In genomic region chr17:27218719-27219488, GRCh38 we compare ENCODE assay signal across 8 cellular contexts.
DNase-seq lines count a peak whose midpoint lies in the region; ATAC-seq and TF ChIP-seq lines count a peak whose summit lies in the region.
"Had no signal": no experiment of that assay in that cellular context is flagged by ENCODE, and none has a peak within 500 bp of the region (broad histone marks: within the 10 kb centered on the region; RNA-seq: fewer than 3 reads in every experiment).

No MANE protein-coding gene starts in this region.

- H3K9me3 Mint-ChIP-seq in activated T-helper 17 cell treated with anti-CD3 and anti-CD28 coated beads, Interleukin-2, amount 50 U/mL, for 72 hours = no peaks in the 10 kb centered on the region

- H3K9me3 ChIP-seq in vagina (no peaks in the 10 kb centered on the region), stomach (peaks cover 0 to 11% (median 0%) of the 10 kb centered on the region in 4 donors)

- H3K36me3 Mint-ChIP-seq in activated T-helper 17 cell treated with anti-CD3 and anti-CD28 coated beads, Interleukin-2, amount 50 U/mL, for 72 hours (ENCODE audit: low read depth) = no peaks in the 10 kb centered on the region

- H3K36me3 ChIP-seq in vagina (no peaks in the 10 kb centered on the region), stomach (no peaks in the 10 kb centered on the region)
- H3K36me3 ChIP-seq: cardiac muscle cell had no signal

- TF ChIP-seq CTCF in GM20000 (IDR thresholded peaks at IDR 0.05; ENCODE audit: extremely low read depth, missing control alignments) (no peak), vagina (IDR thresholded peaks at IDR 0.05) (no peak), stomach (IDR thresholded peaks at IDR 0.05) (no peak)

- H3K4me3 Mint-ChIP-seq in activated T-helper 17 cell treated with anti-CD3 and anti-CD28 coated beads, Interleukin-2, amount 50 U/mL, for 72 hours = peak overlapping the region; percentile 19

- H3K27ac Mint-ChIP-seq in activated T-helper 17 cell treated with anti-CD3 and anti-CD28 coated beads, Interleukin-2, amount 50 U/mL, for 72 hours = peak overlapping the region; percentile 41

- ATAC-seq in GM18520 (IDR thresholded peaks at IDR 0.05; ENCODE audit: unreplicated experiment) = peak; percentile 42
- peak; percentile 70 for ATAC-seq in HG03139 (IDR thresholded peaks at IDR 0.05; ENCODE audit: unreplicated experiment)
- ATAC-seq in activated T-helper 17 cell treated with anti-CD3 and anti-CD28 coated beads, Interleukin-2, amount 50 U/mL, for 72 hours (replicated peaks) = peak; percentile 93

- no peak for TF ChIP-seq EP300 in stomach (IDR thresholded peaks at IDR 0.05)

- H3K27me3 Mint-ChIP-seq in activated T-helper 17 cell treated with anti-CD3 and anti-CD28 coated beads, Interleukin-2, amount 50 U/mL, for 72 hours = peaks cover 3% of the 10 kb centered on the region

- H3K4me1 ChIP-seq in vagina (no peaks in the 10 kb centered on the region), stomach (no peaks in the 10 kb centered on the region)

- no peak overlapping the region for H3K27ac ChIP-seq in vagina
- no peak overlapping the region for H3K27ac ChIP-seq in stomach
- H3K27ac ChIP-seq: cardiac muscle cell had no signal

- no peak for TF ChIP-seq POLR2A in vagina (IDR thresholded peaks at IDR 0.05)
- TF ChIP-seq POLR2A in stomach (IDR thresholded peaks at IDR 0.05) = no peak

- DNase-seq in GM20000 (ENCODE audit: low spot score) (peak; percentile 45), vagina (ENCODE audit: extremely low spot score in 2 of 2) (no peak), stomach (no peak), cortex of kidney (lab: John Stamatoyannopoulos, UW) (no peak)

- H3K4me1 Mint-ChIP-seq in activated T-helper 17 cell treated with anti-CD3 and anti-CD28 coated beads, Interleukin-2, amount 50 U/mL, for 72 hours = peaks cover 6% of the 10 kb centered on the region

- intact Hi-C loops in vagina (cut with DNase I) (no loop called here), stomach (cut with DNase I; ENCODE audit: low total_unique reads) (no loop called here)

- no peaks in the 10 kb centered on the region for H3K27me3 ChIP-seq in vagina
- no peaks in the 10 kb centered on the region for H3K27me3 ChIP-seq in stomach
- H3K27me3 ChIP-seq: cardiac muscle cell had no signal

- H3K4me3 ChIP-seq in vagina (no peak overlapping the region), stomach (no peak overlapping the region)
- H3K4me3 ChIP-seq: cardiac muscle cell had no signal

- WGBS in stomach, 5 donors = 80 to 91% (median 84%) methylated on average over 6 of the region's 6 CpGs

Comparison
In these comparisons a context has a peak if more than half of its experiments do, and no peak if none do; other contexts are left out.
1. ATAC-seq: peak in every context shown above with its lines; median percentile 93 in activated T-helper 17 cell treated with anti-CD3 and anti-CD28 coated beads, Interleukin-2, amount 50 U/mL, for 72 hours; 70 in HG03139; 42 in GM18520.